In genomic region chr7:45973725-45974532, GRCh38 we compare ENCODE assay signal across 14 cellular contexts. TPM values are rescaled to one million over a fixed set of nuclear protein-coding genes. Genes with fewer than 3 reads are reported as not detected.
DNase-seq lines count a peak whose midpoint lies in the region; ATAC-seq and TF ChIP-seq lines count a peak whose summit lies in the region.
"Had no signal": no experiment of that assay in that cellular context is flagged by ENCODE, and none has a peak within 500 bp of the region (broad histone marks: within the 10 kb centered on the region; RNA-seq: fewer than 3 reads in every experiment).

No MANE protein-coding gene starts in this region.

- intact Hi-C loops in cardiac septum (cut with DNase I) (no loop called here), left ventricle myocardium inferior (cut with micrococcal nuclease) (no loop called here)

- no peaks in the 10 kb centered on the region for H3K9me3 ChIP-seq in left ventricle myocardium inferior (replicated peaks)
- H3K9me3 ChIP-seq in mesodermal cell (ENCODE audit: control insufficient read depth, low read length) = peaks cover 5% of the 10 kb centered on the region
- H3K9me3 ChIP-seq: heart left ventricle, thyroid gland had no signal

- H3K4me1 ChIP-seq in left ventricle myocardium inferior = peaks cover 25% of the 10 kb centered on the region
- peaks cover 29% of the 10 kb centered on the region for H3K4me1 ChIP-seq in mesodermal cell (ENCODE audit: control insufficient read depth, insufficient read depth, low read length, poor library complexity, severe bottlenecking)

- H3K27me3 ChIP-seq in left ventricle myocardium inferior (ENCODE audit: low read depth) = no peaks in the 10 kb centered on the region
- H3K27me3 ChIP-seq: heart left ventricle, thyroid gland had no signal

- in situ Hi-C loops in GM13976 (cut with MboI; ENCODE audit: low sequenced_read_pairs, unreplicated experiment) = no loop called here

- no peak for TF ChIP-seq CTCF in left ventricle myocardium inferior (IDR thresholded peaks at IDR 0.05; ENCODE audit: borderline replicate concordance)
- TF ChIP-seq CTCF in GM13976 (IDR thresholded peaks at IDR 0.05; ENCODE audit: borderline replicate concordance, control extremely low read depth, extremely low read depth, insufficient read depth, missing control alignments) = no peak

- ATAC-seq in GM21786 (IDR thresholded peaks at IDR 0.05; ENCODE audit: unreplicated experiment) (no peak), HG03097 (IDR thresholded peaks at IDR 0.05; ENCODE audit: low FRiP score, unreplicated experiment) (no peak), HG03025 (IDR thresholded peaks at IDR 0.05; ENCODE audit: low FRiP score, unreplicated experiment) (no peak)
- ATAC-seq: activated naive CD4-positive, alpha-beta T cell treated with anti-CD3 and anti-CD28 coated beads, Interleukin-2, amount 50 U/mL, for 72 hours had no signal

- no peaks in the 10 kb centered on the region for H3K36me3 ChIP-seq in left ventricle myocardium inferior
- H3K36me3 ChIP-seq in mesodermal cell (ENCODE audit: control insufficient read depth, insufficient read depth, low read length) = no peaks in the 10 kb centered on the region
- H3K36me3 ChIP-seq: heart left ventricle, thyroid gland had no signal

- H3K27ac ChIP-seq in left ventricle myocardium inferior (replicated peaks) = no peak overlapping the region
- peak overlapping the region; percentile 69 for H3K27ac ChIP-seq in mesodermal cell (ENCODE audit: low read depth, low read length, severe bottlenecking)
- H3K27ac ChIP-seq: heart left ventricle, thyroid gland had no signal

- WGBS in mesodermal cell (ENCODE audit: insufficient coverage in 2 of 2), 2 experiments = 78 to 86% methylated on average over 8 to 11 of the region's 14 CpGs

- DNase-seq in cardiac septum (ENCODE audit: low spot score) (peak; percentile 65), left ventricle myocardium inferior (no peak), astrocyte of the hippocampus (ENCODE audit: low read depth, low spot score) (peak; percentile 58), GM13976 (ENCODE audit: low spot score) (no peak)
- DNase-seq: effector memory CD4-positive, alpha-beta T cell; heart left ventricle; NCI-H2081 treated with DMSO at 0.1 percent for 48 hours; OCI-M1; thyroid gland had no signal

- no peak overlapping the region for H3K4me3 ChIP-seq in left ventricle myocardium inferior
- H3K4me3 ChIP-seq in mesodermal cell (ENCODE audit: extremely low read depth, insufficient read depth, low read length, poor library complexity, severe bottlenecking) = no peak overlapping the region
- H3K4me3 ChIP-seq: heart left ventricle, thyroid gland had no signal

RNA-seq across cellular contexts. Expression of gene IGFBP3, which starts 52.9 kb away (rescaled TPM):
- total RNA-seq in cardiac septum (98.7 TPM), left ventricle myocardium inferior (60.8 TPM)
- 108 TPM for polyA plus RNA-seq in mesodermal cell (2013, experiment 1 of 2)
- 121 TPM for polyA plus RNA-seq in mesodermal cell (2013, experiment 2 of 2)

Comparison
In these comparisons a context has a peak if more than half of its experiments do, and no peak if none do; other contexts are left out.
1. DNase-seq: peak in cardiac septum (single experiment) and astrocyte of the hippocampus (single experiment); none in left ventricle myocardium inferior (single experiment) and GM13976 (single experiment).